In the genomic region with DNA sequence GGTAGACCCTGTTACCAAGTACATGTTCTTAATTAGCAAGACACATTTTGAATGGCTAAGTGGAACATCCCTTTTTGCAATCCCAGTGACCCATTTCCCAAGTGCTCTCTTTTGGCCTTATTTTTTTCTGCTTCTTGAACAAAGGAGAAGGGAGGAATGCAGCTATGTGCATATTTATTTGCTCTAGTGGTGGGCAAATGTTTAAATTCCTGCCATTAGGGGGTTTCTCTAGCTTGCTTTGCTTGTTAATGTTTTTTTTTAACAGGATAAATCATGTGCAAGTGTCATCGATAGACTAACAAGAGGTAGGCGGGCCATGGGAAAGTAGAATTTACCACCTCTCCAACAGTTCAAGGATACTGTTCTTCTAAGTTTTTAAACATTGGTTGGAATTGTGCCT, we compare ENCODE assay signal across 25 cellular contexts.
DNase-seq lines count a peak whose midpoint lies in the region; ATAC-seq, FAIRE-seq and TF ChIP-seq lines count a peak whose summit lies in the region.
"Had no signal": no experiment of that assay in that cellular context is flagged by ENCODE, and none has a peak within 500 bp of the region (broad histone marks: within the 10 kb centered on the region; RNA-seq: fewer than 3 reads in every experiment).

No MANE protein-coding gene starts in this region.

- TF ChIP-seq RAD21 in IMR-90 (IDR thresholded peaks at IDR 0.05; ENCODE audit: low read length) = no peak
- no peak for TF ChIP-seq RAD21 in H1 (IDR thresholded peaks at IDR 0.05 in 1 of 2, conservative IDR thresholded peaks at IDR 0.05 in 1 of 2; ENCODE audit: low read depth in 2 of 2, low read length in 2 of 2)
- no peak for TF ChIP-seq RAD21 in HepG2 (CRISPR knock-in tag; IDR thresholded peaks at IDR 0.05)

- H3K27me3 ChIP-seq in IMR-90 (ENCODE audit: control insufficient read depth, insufficient read depth, low read length) (no peaks in the 10 kb centered on the region), H1 (replicated peaks in 1 of 4; ENCODE audit: control insufficient read depth in 3 of 4, extremely low read depth in 1 of 4, insufficient read depth in 3 of 4, low read length in 3 of 4) (no peaks in the 10 kb centered on the region), HepG2 (ENCODE audit: control insufficient read depth in 1 of 2, insufficient read depth in 2 of 2, low read length in 2 of 2) (0 out of 5 replicates have a peak, but pooled peaks cover 0 to 3% of the 10 kb centered on the region in 2 experiments)
- H3K27me3 ChIP-seq: esophagus squamous epithelium, suprapubic skin had no signal

- no peak overlapping the region for H2AK9ac ChIP-seq in IMR-90 (replicated peaks; ENCODE audit: low read depth, low read length, poor library complexity)

- H2BK20ac ChIP-seq in IMR-90 (ENCODE audit: low read depth, low read length) (no peak overlapping the region), H1 (ENCODE audit: low read length) (no peak overlapping the region)

- no peak overlapping the region for H2BK5ac ChIP-seq in IMR-90 (ENCODE audit: low read depth, low read length, poor library complexity, severe bottlenecking)
- no peak overlapping the region for H2BK5ac ChIP-seq in H1 (ENCODE audit: low read depth, low read length)

- DNase-seq in IMR-90 (peak; percentile 35), H1 (ENCODE audit: low read depth in 1 of 2, low spot score in 2 of 2) (no peak), occipital lobe (lab: John Stamatoyannopoulos, UW) (no peak), NCI-H510A treated with DMSO at 0.1 percent for 48 hours (lab: John Stamatoyannopoulos, UW) (no peak), HepG2 (ENCODE audit: low spot score) (no peak), NCI-H1105 treated with DMSO at 0.1 percent for 48 hours (lab: John Stamatoyannopoulos, UW) (no peak)
- DNase-seq: activated CD4-positive, alpha-beta T cell treated with anti-CD3 and anti-CD28 coated beads for 1 hour; activated CD8-positive, alpha-beta T cell treated with anti-CD3 and anti-CD28 coated beads for 36 hours; caudate nucleus; CD4-positive, alpha-beta T cell; DMS 273 treated with DMSO at 0.1 percent for 48 hours; esophagus squamous epithelium; hypothalamus; MM.1S; NCI-H1436; NCI-H774; posterior cingulate gyrus; stimulated activated naive B cell treated with anti-CD40 and anti-IgM and Interleukin-4, amounts not matched to agents 10 μg/mL and 1 μg/mL and 100 μg/mL, for 72 hours had no signal

- H3K23me2 ChIP-seq in H1 (ENCODE audit: low read depth, low read length) = no peaks in the 10 kb centered on the region

- H3K56ac ChIP-seq in IMR-90 (ENCODE audit: extremely low read depth, insufficient read depth, low read length) = no peak overlapping the region
- H3K56ac ChIP-seq in H1 (replicated peaks; ENCODE audit: insufficient read length, low read depth, low read length) = no peak overlapping the region

- WGBS in IMR-90 (ENCODE audit: extremely low coverage in 2 of 2, insufficient read length in 1 of 2), 2 experiments = no CpG with 5 or more reads among the region's 2 CpGs
- 92% methylated on average over 2 of the region's 2 CpGs; no CpG with 5 or more reads in 1 of the 2 experiments for WGBS in H1 (ENCODE audit: extremely low coverage in 1 of 2, insufficient coverage in 1 of 2, insufficient read length in 1 of 2, insufficient replicate concordance in 2 of 2, low coverage in 1 of 2, low lambda C conversion rate in 2 of 2, missing lambda C conversion rate in 1 of 2), 2 experiments
- WGBS in mesodermal cell (ENCODE audit: insufficient coverage in 2 of 2), 2 experiments = no CpG with 5 or more reads among the region's 2 CpGs
- 58% methylated on average over 2 of the region's 2 CpGs for WGBS in HepG2 (ENCODE audit: low lambda C conversion rate)

- no peak for TF ChIP-seq CTCF in IMR-90 (conservative IDR thresholded peaks at IDR 0.05; ENCODE audit: low read depth, low read length)
- TF ChIP-seq CTCF in H1 (IDR thresholded peaks at IDR 0.05; ENCODE audit: control extremely low read depth in 1 of 3, insufficient read depth in 1 of 3, low read depth in 1 of 3, low read length in 3 of 3) = peak in 1 of 3 experiments; percentile 6; a peak in 1 of 4 replicates
- no peak for TF ChIP-seq CTCF in HepG2 (CRISPR knock-in tag; IDR thresholded peaks at IDR 0.05)

- in situ Hi-C loops in IMR-90 (cut with MboI; ENCODE audit: low sequenced_read_pairs) (no loop called here), HepG2 (cut with HindIII; ENCODE audit: extremely low pct_ligation_motif_present, low pct_unique_long_range_greater_than_20kb) (no loop called here)

- H2AK5ac ChIP-seq in IMR-90 (ENCODE audit: low read depth, low read length) (no peak overlapping the region), H1 (ENCODE audit: low read depth, low read length) (no peak overlapping the region)

- H3K18ac ChIP-seq in IMR-90 (ENCODE audit: low read depth, low read length) (no peak overlapping the region), H1 (ENCODE audit: extremely low read depth, low read length) (no peak overlapping the region)

- ATAC-seq in IMR-90 (ENCODE audit: low read depth) (no peak), HepG2 (no peak)
- ATAC-seq: activated CD8-positive, alpha-beta T cell treated with anti-CD3 and anti-CD28 coated beads for 36 hours; HCT116; sciatic nerve; stimulated activated naive B cell treated with anti-CD40 and anti-IgM and Interleukin-4, amounts not matched to agents 10 μg/mL and 1 μg/mL and 100 μg/mL, for 72 hours had no signal

- H2BK12ac ChIP-seq in H1 (ENCODE audit: low read depth, low read length) = no peak overlapping the region

- no peaks in the 10 kb centered on the region for H3K36me3 ChIP-seq in IMR-90 (ENCODE audit: control insufficient read depth, insufficient read depth, low read length)
- H3K36me3 ChIP-seq in H1 (ENCODE audit: control insufficient read depth in 2 of 4, insufficient read depth in 4 of 4, low read length in 3 of 4) = no peaks in the 10 kb centered on the region
- H3K36me3 ChIP-seq in mesodermal cell (ENCODE audit: control insufficient read depth, insufficient read depth, low read length) = no peaks in the 10 kb centered on the region
- H3K36me3 ChIP-seq in HepG2 (replicated peaks in 1 of 2; ENCODE audit: control insufficient read depth in 1 of 2, insufficient read depth in 2 of 2, low read length in 2 of 2) = no peaks in the 10 kb centered on the region
- H3K36me3 ChIP-seq: esophagus squamous epithelium, suprapubic skin had no signal

- H3K79me1 ChIP-seq in IMR-90 (ENCODE audit: low read depth in 1 of 2, low read length in 2 of 2) = peaks cover 0 to 6% of the 10 kb centered on the region in 2 experiments; a peak in 1 of 4 replicates
- H3K79me1 ChIP-seq in H1 (ENCODE audit: low read depth, low read length) = no peaks in the 10 kb centered on the region

- H3K23ac ChIP-seq in IMR-90 (ENCODE audit: low read depth, low read length) = no peak overlapping the region
- no peak overlapping the region for H3K23ac ChIP-seq in H1 (ENCODE audit: insufficient read length)

- dilution Hi-C loops in IMR-90 (cut with HindIII; ENCODE audit: low sequenced_read_pairs, unreplicated experiment) = no loop called here

- no peaks in the 10 kb centered on the region for H3K9me3 ChIP-seq in IMR-90 (ENCODE audit: control insufficient read depth, insufficient read depth, low read length)
- H3K9me3 ChIP-seq in H1 (ENCODE audit: insufficient read depth in 2 of 2, low read depth in 1 of 2, low read length in 1 of 2) = no peaks in the 10 kb centered on the region
- H3K9me3 ChIP-seq in mesodermal cell (ENCODE audit: control insufficient read depth, low read length) = no peaks in the 10 kb centered on the region
- H3K9me3 ChIP-seq in HepG2 (ENCODE audit: low read length) = no peaks in the 10 kb centered on the region
- H3K9me3 ChIP-seq: esophagus squamous epithelium, suprapubic skin had no signal

- FAIRE-seq in H1 (lab: Jason Lieb, UNC) = no peak
- no peak for FAIRE-seq in HepG2 (lab: Jason Lieb, UNC)
- FAIRE-seq: GM19239, TTC549 had no signal

- intact Hi-C loops in IMR-90 (cut with micrococcal nuclease) (loop anchor here (5.0 kb wide), 2 partner anchors 331 to 536 kb away; partner anchors contain the start of gene FJX1), HepG2 (cut with micrococcal nuclease; ENCODE audit: unreplicated experiment) (no loop called here)

- CTCF ChIA-PET in IMR-90 (lab: Yijun Ruan, JAX) (interaction anchor here (0.7 to 1.1 kb wide), 2 partner anchors 9 to 331 kb away, joined by 3 read pairs; no protein-coding TSS in a partner anchor), H1 (lab: Charles Lee; ENCODE audit: partially characterized antibody) (interaction anchor here (0.8 to 7.9 kb wide), 8 partner anchors 9 to 203 kb away, joined by 3 to 34 read pairs (median 4); no protein-coding TSS in a partner anchor), HepG2 (lab: Yijun Ruan, JAX; ENCODE audit: low intra/inter-chr PET ratio, low total read pairs) (no interaction called here)

- H2AFZ ChIP-seq in IMR-90 (replicated peaks; ENCODE audit: low read length, poor library complexity) (no peak overlapping the region), H1 (ENCODE audit: low read length) (no peak overlapping the region), HepG2 (ENCODE audit: low read length) (no peak overlapping the region)

- H2BK120ac ChIP-seq in IMR-90 (ENCODE audit: low read depth, low read length) (peak overlapping the region; percentile 34; the same call in 1 of the 2 replicates), H1 (replicated peaks; ENCODE audit: low read depth, low read length) (no peak overlapping the region)

- no peak overlapping the region for H4K91ac ChIP-seq in IMR-90 (ENCODE audit: insufficient read depth, low read depth, low read length)
- no peak overlapping the region for H4K91ac ChIP-seq in H1 (replicated peaks; ENCODE audit: insufficient read length, low read length)

- H4K5ac ChIP-seq in IMR-90 (ENCODE audit: low read depth, low read length) (no peak overlapping the region), H1 (ENCODE audit: insufficient read length, low read depth, low read length) (no peak overlapping the region)

- TF ChIP-seq POLR2A in IMR-90 (IDR thresholded peaks at IDR 0.05; ENCODE audit: low read depth, low read length) (no peak), H1 (IDR thresholded peaks at IDR 0.05; ENCODE audit: control extremely low read depth in 1 of 2, low read depth in 2 of 2, low read length in 2 of 2) (no peak), HepG2 (IDR thresholded peaks at IDR 0.05; ENCODE audit: insufficient read depth in 1 of 2, low read depth in 2 of 2, low read length in 2 of 2) (no peak)

- H4K20me1 ChIP-seq in IMR-90 (ENCODE audit: insufficient read depth, low read length) (no peaks in the 10 kb centered on the region), H1 (replicated peaks in 1 of 2; ENCODE audit: control insufficient read depth in 1 of 2, insufficient read depth in 2 of 2, low read length in 2 of 2) (no peaks in the 10 kb centered on the region), HepG2 (ENCODE audit: insufficient read depth, low read length) (no peaks in the 10 kb centered on the region)

- H3K14ac ChIP-seq in IMR-90 (replicated peaks; ENCODE audit: low read depth, low read length) (no peak overlapping the region), H1 (ENCODE audit: insufficient read length) (no peak overlapping the region)

- H3K4ac ChIP-seq in IMR-90 (ENCODE audit: low read depth, low read length) (no peak overlapping the region), H1 (replicated peaks; ENCODE audit: insufficient read length, low read depth, low read length) (no peak overlapping the region)

- H2BK15ac ChIP-seq in IMR-90 (ENCODE audit: low read depth, low read length) = no peak overlapping the region
- no peak overlapping the region for H2BK15ac ChIP-seq in H1 (ENCODE audit: low read length)

- H3K4me2 ChIP-seq in IMR-90 (ENCODE audit: low read depth, low read length) = no peak overlapping the region
- peak overlapping the region in 1 of 2 experiments; percentile 13; a peak in 1 of 4 replicates for H3K4me2 ChIP-seq in H1 (ENCODE audit: insufficient read depth in 1 of 2, low read depth in 2 of 2, low read length in 2 of 2)
- no peak overlapping the region for H3K4me2 ChIP-seq in HepG2 (ENCODE audit: low read depth, low read length)
- H3K4me2 ChIP-seq: KMS-11 had no signal

- H3K27ac ChIP-seq in IMR-90 (ENCODE audit: insufficient read depth, low read length) (no peak overlapping the region), H1 (ENCODE audit: low read depth, low read length) (no peak overlapping the region), mesodermal cell (ENCODE audit: low read depth, low read length, severe bottlenecking) (peak overlapping the region; percentile 68), HepG2 (ENCODE audit: extremely low read length, insufficient read depth, low read length) (no peak overlapping the region)
- H3K27ac ChIP-seq: esophagus squamous epithelium, KMS-11, suprapubic skin had no signal

- H3K9ac ChIP-seq in IMR-90 (ENCODE audit: low read depth, low read length) (no peak overlapping the region), H1 (replicated peaks in 1 of 4; ENCODE audit: extremely low read depth in 1 of 4, low read depth in 3 of 4, low read length in 3 of 4) (no peak overlapping the region), HepG2 (ENCODE audit: insufficient read depth, low read depth, low read length) (no peak overlapping the region)
- H3K9ac ChIP-seq: KMS-11 had no signal

- H3K4me3 ChIP-seq in IMR-90 (ENCODE audit: insufficient read depth, low read depth, low read length) = no peak overlapping the region
- H3K4me3 ChIP-seq in H1 (ENCODE audit: extremely low read depth in 1 of 4, insufficient read depth in 2 of 4, low read depth in 3 of 4, low read length in 4 of 4) = no peak overlapping the region
- H3K4me3 ChIP-seq in mesodermal cell (ENCODE audit: extremely low read depth, insufficient read depth, low read length, poor library complexity, severe bottlenecking) = no peak overlapping the region
- H3K4me3 ChIP-seq in HepG2 (replicated peaks in 1 of 3; ENCODE audit: insufficient read depth in 1 of 3, low read depth in 2 of 3, low read length in 3 of 3) = no peak overlapping the region
- H3K4me3 ChIP-seq: esophagus squamous epithelium, suprapubic skin had no signal

- no TSS peak for BruUV-seq in IMR-90 (replicated peaks; lab: Mats Ljungman, UMichigan)
- BruUV-seq in HepG2 (replicated peaks; lab: Mats Ljungman, UMichigan) = no TSS peak

- H4K8ac ChIP-seq in IMR-90 (ENCODE audit: low read depth in 2 of 2, low read length in 2 of 2) (no peak overlapping the region), H1 (ENCODE audit: extremely low read depth, insufficient read depth, low read length) (no peak overlapping the region)

- H3K9me1 ChIP-seq in IMR-90 (ENCODE audit: insufficient read depth, low read length) = peaks cover 16% of the 10 kb centered on the region

- H3K4me1 ChIP-seq in IMR-90 (ENCODE audit: control insufficient read depth, insufficient read depth, low read length) (peaks cover 15% of the 10 kb centered on the region), H1 (replicated peaks in 1 of 4; ENCODE audit: control insufficient read depth in 3 of 4, insufficient read depth in 4 of 4, low read length in 3 of 4) (peaks cover 0 to 16% (median 5%) of the 10 kb centered on the region in 4 experiments; a peak in 4 of 7 replicates), mesodermal cell (ENCODE audit: control insufficient read depth, insufficient read depth, low read length, poor library complexity, severe bottlenecking) (peaks cover 46% of the 10 kb centered on the region), HepG2 (ENCODE audit: insufficient read depth, low read length) (no peaks in the 10 kb centered on the region)

- no peaks in the 10 kb centered on the region for H3K79me2 ChIP-seq in H1 (ENCODE audit: control insufficient read depth in 1 of 2, insufficient read depth in 2 of 2, low read length in 2 of 2)
- no peaks in the 10 kb centered on the region for H3K79me2 ChIP-seq in HepG2 (ENCODE audit: insufficient read depth, low read length)

- TF ChIP-seq EP300 in H1 (IDR thresholded peaks at IDR 0.05; ENCODE audit: borderline replicate concordance in 1 of 2, low read depth in 2 of 2, low read length in 2 of 2) = no peak
- TF ChIP-seq EP300 in HepG2 (IDR thresholded peaks at IDR 0.05; ENCODE audit: low read depth in 2 of 2, low read length in 2 of 2) = no peak
- TF ChIP-seq EP300 in HepG2 (CRISPR knock-in tag; IDR thresholded peaks at IDR 0.05; ENCODE audit: borderline replicate concordance) = no peak

- POLR2A ChIA-PET in IMR-90 (lab: Charles Lee; ENCODE audit: unreplicated experiment) (no interaction called here), H1 (lab: Charles Lee; ENCODE audit: partially characterized antibody) (interaction anchor here (0.9 kb wide), 1 partner anchor 44 kb away, joined by 3 read pairs; no protein-coding TSS in a partner anchor), HepG2 (lab: Yijun Ruan, JAX) (no interaction called here)
